Comparison of ENCODE assay signal across 2 cellular contexts in genomic region chr15:52238989-52239525, GRCh38.
TF ChIP-seq lines count a peak whose summit lies in the region.

No MANE protein-coding gene starts in this region.

TF ChIP-seq in Ishikawa, 13 proteins besides CTCF, POLR2A, EP300 and RAD21:
- TF ChIP-seq CEBPB (IDR thresholded peaks at IDR 0.05) = 0 out of 2 replicates have a peak, but pooled peaks have one; percentile 9

TF ChIP-seq in HepG2, 621 proteins besides CTCF, POLR2A, EP300 and RAD21:
- peak; percentile 50; the same call in 1 of the 2 replicates for TF ChIP-seq CEBPB (IDR thresholded peaks at IDR 0.05; ENCODE audit: borderline replicate concordance, low read depth, low read length)
